9 cellular contexts compared by ENCODE assay signal in the genomic region with DNA sequence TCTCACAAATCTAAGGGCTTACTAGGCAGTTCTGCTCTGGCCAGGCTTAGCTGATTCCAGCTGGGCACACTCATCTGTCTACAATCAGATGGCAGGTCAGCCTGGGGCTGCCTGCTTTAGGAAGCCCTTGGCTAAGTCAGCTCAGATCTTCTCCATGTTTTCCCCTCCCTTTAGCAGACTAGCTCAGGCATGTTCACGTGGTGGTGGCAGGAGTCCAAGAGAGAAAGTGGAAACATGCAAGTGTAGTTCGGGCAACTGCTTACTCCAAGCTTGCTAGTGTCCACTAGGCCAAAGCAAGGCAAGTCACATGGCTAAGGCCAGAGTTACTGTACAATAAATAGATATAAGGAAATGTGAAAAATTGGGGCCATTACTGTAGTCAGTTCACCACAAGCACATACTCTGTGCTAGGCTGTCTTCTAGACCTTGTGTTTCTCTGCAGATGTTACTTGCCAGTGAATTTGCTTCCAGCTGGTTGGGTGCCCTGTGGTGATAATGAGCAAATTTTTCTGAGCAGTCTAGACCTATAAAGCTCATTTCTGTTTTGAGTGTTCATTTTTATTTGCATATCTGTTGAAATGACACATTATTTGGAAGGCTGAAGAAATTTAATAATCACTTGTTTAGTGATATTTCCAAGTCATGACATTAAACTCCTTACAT. TPM values are rescaled to one million over a fixed set of nuclear protein-coding genes. Genes with fewer than 3 reads are reported as not detected.
DNase-seq lines count a peak whose midpoint lies in the region; ATAC-seq and TF ChIP-seq lines count a peak whose summit lies in the region.
"Had no signal": no experiment of that assay in that cellular context is flagged by ENCODE, and none has a peak within 500 bp of the region (broad histone marks: within the 10 kb centered on the region; RNA-seq: fewer than 3 reads in every experiment).

No MANE protein-coding gene starts in this region.

- peaks cover 58% of the 10 kb centered on the region for H3K36me3 ChIP-seq in MG63
- H3K36me3 ChIP-seq in tibial artery, result no peaks in the 10 kb centered on the region

- peak; percentile 60 for DNase-seq in MG63
- DNase-seq in cerebellar cortex (ENCODE audit: low spot score), result peak; percentile 38
- DNase-seq in left lobe of liver (ENCODE audit: low spot score), result peak; percentile 69
- peak; percentile 89 to 91 for DNase-seq in tibial artery
- DNase-seq in NCI-H1092 treated with DMSO at 0.1 percent for 48 hours (lab: John Stamatoyannopoulos, UW), result no peak
- DNase-seq in NOMO-1 treated with DMSO at 0.1 percent for 48 hours (lab: John Stamatoyannopoulos, UW; ENCODE audit: unreplicated experiment), result no peak
- DNase-seq in NCI-H128 (lab: John Stamatoyannopoulos, UW; ENCODE audit: unreplicated experiment), result no peak
- DNase-seq: naive B cell had no signal

- intact Hi-C loops in tibial artery (cut with DNase I; ENCODE audit: low total_unique reads), result no loop called here

- peaks cover 0 to 19% (median 8%) of the 10 kb centered on the region in 4 donors for H3K4me1 ChIP-seq in tibial artery

- H3K9me3 ChIP-seq in MG63, result no peaks in the 10 kb centered on the region
- H3K9me3 ChIP-seq in tibial artery, result no peaks in the 10 kb centered on the region

- TF ChIP-seq CTCF in tibial artery (IDR thresholded peaks at IDR 0.05), result no peak

- H3K27ac ChIP-seq in tibial artery, result peak overlapping the region; percentile 19 to 20

- ATAC-seq in left lobe of liver, result peak; percentile 87
- no peak for ATAC-seq in GM18519 (IDR thresholded peaks at IDR 0.05; ENCODE audit: low FRiP score, unreplicated experiment)

- H3K4me3 ChIP-seq in MG63, result no peak overlapping the region
- no peak overlapping the region for H3K4me3 ChIP-seq in tibial artery

- no peaks in the 10 kb centered on the region for H3K27me3 ChIP-seq in MG63
- H3K27me3 ChIP-seq in tibial artery, result no peaks in the 10 kb centered on the region

RNA-seq across cellular contexts. Expression of a gene that starts 38.3 kb away (rescaled TPM):
- 33.8 and 36.1 TPM in 2 replicates for total RNA-seq in MG63 (2014; rRNA removed; shearing (Covaris generic); ENCODE audit: low replicate concordance)
- total RNA-seq in left lobe of liver, result 2.0 TPM

Comparison
In these comparisons a context has a peak if more than half of its experiments do, and no peak if none do; other contexts are left out.
1. DNase-seq: peak in MG63 (single experiment), cerebellar cortex (single experiment), left lobe of liver (single experiment) and tibial artery (2 of 2); none in NCI-H1092 treated with DMSO at 0.1 percent for 48 hours (single experiment), NOMO-1 treated with DMSO at 0.1 percent for 48 hours (single experiment) and NCI-H128 (single experiment).
2. RNA of a gene that starts 38.3 kb away (total RNA-seq): 33.8 to 36.1 TPM in MG63; 2.0 TPM in left lobe of liver (single experiment); every median in the first group is over 10 times any median in the second.